ENCODE assay signal across 22 cellular contexts in genomic region chr14:54979039-54979438, GRCh38.
"Had no signal": no experiment of that assay in that cellular context is flagged by ENCODE, and none has a peak within 500 bp of the region (broad histone marks: within the 10 kb centered on the region; RNA-seq: fewer than 3 reads in every experiment).

No MANE protein-coding gene starts in this region.

- ATAC-seq: activated naive CD8-positive, alpha-beta T cell treated with anti-CD3 and anti-CD28 coated beads, Interleukin-2, amount 50 U/mL, for 24 hours; body of pancreas; PC-3; SK-N-SH treated with all-trans-retinoic acid at 6 μM for 48 hours had no signal

- H3K9me3 ChIP-seq: ascending aorta, body of pancreas, SJSA1 had no signal

- H3K27me3 Mint-ChIP-seq: activated naive CD8-positive, alpha-beta T cell treated with anti-CD3 and anti-CD28 coated beads, Interleukin-2, amount 50 U/mL, for 24 hours had no signal

- DNase-seq: activated CD4-positive, alpha-beta T cell treated with anti-CD3 and anti-CD28 coated beads for 48 hours; activated CD4-positive, alpha-beta T cell treated with anti-CD3 and anti-CD28 coated beads, Interleukin-2, amount 50 U/mL, for 48 hours; activated CD4-positive, CD25-positive, alpha-beta regulatory T cell; activated naive CD8-positive, alpha-beta T cell treated with anti-CD3 and anti-CD28 coated beads, Interleukin-2, amount 50 U/mL, for 24 hours; activated T-cell treated with anti-CD3 and anti-CD28 coated beads, Interleukin-2, amount 50 U/mL, for 72 hours; amniotic stem cell; body of pancreas; central memory CD4-positive, alpha-beta T cell; MM.1S; NCI-H1105; NCI-H1436 treated with DMSO at 0.1 percent for 48 hours; NCI-H187; NCI-H2081; NCI-H510A treated with DMSO at 0.1 percent for 48 hours; NCI-H69; PC-3; SHP77; SW 1271 had no signal

- H3K4me3 ChIP-seq: ascending aorta, body of pancreas, SJSA1 had no signal

- H3K4me3 Mint-ChIP-seq: activated naive CD8-positive, alpha-beta T cell treated with anti-CD3 and anti-CD28 coated beads, Interleukin-2, amount 50 U/mL, for 24 hours; activated T-cell treated with anti-CD3 and anti-CD28 coated beads, Interleukin-2, amount 50 U/mL, for 72 hours had no signal

- H3K27me3 ChIP-seq: ascending aorta, body of pancreas, SJSA1 had no signal

- H3K4me1 ChIP-seq: ascending aorta, body of pancreas had no signal

- H3K27ac Mint-ChIP-seq: activated naive CD8-positive, alpha-beta T cell treated with anti-CD3 and anti-CD28 coated beads, Interleukin-2, amount 50 U/mL, for 24 hours; activated T-cell treated with anti-CD3 and anti-CD28 coated beads, Interleukin-2, amount 50 U/mL, for 72 hours had no signal

- H3K36me3 ChIP-seq: ascending aorta had no signal

- H3K27ac ChIP-seq: ascending aorta, body of pancreas, SJSA1 had no signal

- H3K9me3 Mint-ChIP-seq: activated naive CD4-positive, alpha-beta T cell treated with anti-CD3 and anti-CD28 coated beads, Interleukin-2, amount 50 U/mL, for 72 hours; activated naive CD8-positive, alpha-beta T cell treated with anti-CD3 and anti-CD28 coated beads, Interleukin-2, amount 50 U/mL, for 24 hours; activated T-cell treated with anti-CD3 and anti-CD28 coated beads, Interleukin-2, amount 50 U/mL, for 72 hours had no signal

- H3K4me1 Mint-ChIP-seq: activated naive CD8-positive, alpha-beta T cell treated with anti-CD3 and anti-CD28 coated beads, Interleukin-2, amount 50 U/mL, for 24 hours had no signal
